Comparison of ENCODE assay signal across 1 cellular context in the genomic region with DNA sequence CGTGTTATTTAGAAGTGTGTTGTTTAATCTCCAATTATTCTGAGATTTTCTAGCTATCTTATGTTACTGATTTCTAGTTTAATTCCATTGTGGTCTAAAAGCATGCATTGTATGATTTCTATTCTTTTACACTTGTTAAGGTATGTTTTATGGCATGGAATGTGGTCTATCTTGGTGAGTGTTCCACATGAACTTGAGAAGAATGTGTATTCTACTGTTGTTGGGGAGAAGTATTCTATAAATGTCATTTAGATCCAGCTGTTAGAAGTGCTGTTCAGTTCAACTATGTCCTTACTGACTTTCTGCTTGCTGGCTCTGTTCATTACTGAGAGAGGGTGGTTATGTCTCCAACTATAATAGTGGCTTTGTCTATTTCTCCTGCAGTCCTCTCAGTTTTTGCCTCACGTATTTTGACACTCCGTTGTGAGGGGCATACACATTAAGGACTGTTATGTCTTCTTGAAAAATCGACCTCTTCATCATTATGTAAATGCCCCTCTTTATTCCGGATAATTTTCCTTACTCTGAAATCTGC.
TF ChIP-seq lines count a peak whose summit lies in the region.

No MANE protein-coding gene starts in this region.

TF ChIP-seq in H1, 55 proteins besides CTCF, POLR2A, EP300 and RAD21:
- TF ChIP-seq POLR2AphosphoS5 (IDR thresholded peaks at IDR 0.05; ENCODE audit: low read depth, low read length), result no peak
- TF ChIP-seq TAF1 (IDR thresholded peaks at IDR 0.05; ENCODE audit: low read depth, low read length), result no peak
- no peak for TF ChIP-seq RBBP5 (IDR thresholded peaks at IDR 0.05; ENCODE audit: borderline replicate concordance, low read depth, low read length)
- TF ChIP-seq SP2 (IDR thresholded peaks at IDR 0.05; ENCODE audit: low read length), result no peak
- no peak for TF ChIP-seq YY1 (IDR thresholded peaks at IDR 0.05; ENCODE audit: low read depth, low read length)
- TF ChIP-seq CREB1 (IDR thresholded peaks at IDR 0.05), result no peak
- TF ChIP-seq NANOG (IDR thresholded peaks at IDR 0.05; ENCODE audit: insufficient read depth, low read depth, low read length, poor library complexity, severe bottlenecking), result no peak
- TF ChIP-seq RNF2 (IDR thresholded peaks at IDR 0.05; ENCODE audit: borderline replicate concordance, low read depth, low read length, missing control alignments, poor library complexity, severe bottlenecking), result no peak
- no peak for TF ChIP-seq EGR1 (IDR thresholded peaks at IDR 0.05; ENCODE audit: borderline replicate concordance, low read depth, low read length)
- no peak for TF ChIP-seq SRF (IDR thresholded peaks at IDR 0.05; ENCODE audit: low read depth, low read length)
- TF ChIP-seq SP4 (IDR thresholded peaks at IDR 0.05; ENCODE audit: low read length), result no peak
- TF ChIP-seq HDAC2 (IDR thresholded peaks at IDR 0.05; ENCODE audit: borderline replicate concordance in 1 of 2, low read depth in 2 of 2, low read length in 2 of 2), result no peak
- no peak for TF ChIP-seq CHD2 (IDR thresholded peaks at IDR 0.05; ENCODE audit: low read length)
- no peak for TF ChIP-seq SAP30 (IDR thresholded peaks at IDR 0.05; ENCODE audit: insufficient read depth, insufficient replicate concordance, low read length)
